ENCODE assay signal across 8 cellular contexts in the genomic region with DNA sequence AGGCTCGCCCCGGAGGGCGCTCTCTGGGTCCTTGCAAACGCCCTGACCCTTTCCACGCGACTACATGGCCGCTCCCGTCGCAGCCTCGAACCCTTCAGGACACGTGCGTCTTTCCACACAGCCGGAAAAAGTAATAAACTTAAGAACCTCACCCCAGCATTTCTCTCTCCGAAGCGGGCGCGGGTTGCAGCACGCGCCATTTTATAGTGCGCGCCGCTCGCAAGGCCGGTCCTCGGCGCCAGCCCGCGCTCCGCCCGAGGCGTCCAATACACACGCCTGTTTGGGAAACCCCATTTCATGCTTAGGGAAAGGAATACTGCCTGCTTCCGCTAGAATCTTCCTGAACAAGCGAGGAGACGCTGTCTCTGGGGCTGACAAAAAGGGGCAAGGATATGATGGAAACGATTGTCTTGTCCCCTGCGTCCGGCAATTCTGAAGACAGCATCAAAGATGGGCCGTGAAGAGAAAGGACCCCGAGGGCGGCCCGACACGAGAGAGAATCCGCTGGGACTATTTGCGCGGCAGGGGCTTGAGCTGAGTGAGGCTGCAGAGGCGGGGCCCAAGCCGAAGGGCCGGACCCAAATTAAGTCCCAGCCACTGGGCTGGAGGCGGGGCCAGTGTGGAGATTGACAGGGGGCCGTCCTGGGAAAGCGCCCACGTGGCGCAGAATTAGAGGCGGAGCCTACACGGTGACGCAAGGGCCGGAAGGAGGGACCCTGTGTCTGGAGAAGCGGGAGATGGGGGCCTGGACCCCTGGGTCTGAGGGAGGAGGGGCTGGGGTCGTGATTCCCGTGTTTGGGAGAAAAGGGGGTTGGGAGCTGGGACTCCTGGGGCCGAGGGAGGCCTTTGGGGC. TPM values are rescaled to one million over a fixed set of nuclear protein-coding genes. Genes with fewer than 3 reads are reported as not detected.
DNase-seq lines count a peak whose midpoint lies in the region; ATAC-seq and TF ChIP-seq lines count a peak whose summit lies in the region.

No MANE protein-coding gene starts in this region.

- no peaks in the 10 kb centered on the region for H3K9me3 ChIP-seq in mucosa of descending colon

- DNase-seq in DMS153 (lab: John Stamatoyannopoulos, UW), result peak; percentile 97
- peak; percentile 87 for DNase-seq in OCI-M2 (lab: John Stamatoyannopoulos, UW; ENCODE audit: unreplicated experiment)
- DNase-seq in activated T-cell treated with anti-CD3 and anti-CD28 coated beads, Interleukin-2, amount 50 U/mL, for 1 hour, result peak; percentile 97
- DNase-seq in epithelial cell of prostate (ENCODE audit: low read depth, low spot score), result peak; percentile 93
- DNase-seq in mucosa of descending colon, result peak; percentile 98 to 99 (median 99)
- DNase-seq in stimulated activated CD8-positive, alpha-beta memory T cell treated with anti-CD3 and anti-CD28 coated beads, Interleukin-4, amount 100 ng/mL, for 1 hour (ENCODE audit: low read depth in 2 of 2, low spot score in 1 of 2), result peak; percentile 90 to 94

- TF ChIP-seq CTCF in mucosa of descending colon (IDR thresholded peaks at IDR 0.05), result no peak

- H3K36me3 ChIP-seq in mucosa of descending colon (ENCODE audit: low read depth), result no peaks in the 10 kb centered on the region

- peak overlapping the region; percentile 94 for H3K27ac ChIP-seq in epithelial cell of prostate

- no peak for TF ChIP-seq RAD21 in Ishikawa (IDR thresholded peaks at IDR 0.05; ENCODE audit: low read depth)

- H3K4me1 ChIP-seq in mucosa of descending colon (ENCODE audit: low read depth), result peaks cover 14% of the 10 kb centered on the region

- H3K4me3 ChIP-seq in mucosa of descending colon, result peak overlapping the region; percentile 88

- no peak; the same call in 1 of the 2 replicates for TF ChIP-seq EP300 in Ishikawa (IDR thresholded peaks at IDR 0.05; ENCODE audit: borderline replicate concordance)

- intact Hi-C loops in mucosa of descending colon (cut with DNase I, micrococcal nuclease), result no loop called here

- peak; percentile 86 for ATAC-seq in GM21619 (IDR thresholded peaks at IDR 0.05; ENCODE audit: unreplicated experiment)
- peak; percentile 98 for ATAC-seq in mucosa of descending colon

TF ChIP-seq in Ishikawa, 13 proteins besides CTCF, POLR2A, EP300 and RAD21:
- TF ChIP-seq YY1 (IDR thresholded peaks at IDR 0.05; ENCODE audit: low read depth), result no peak; the same call in none of the 2 replicates
- TF ChIP-seq, protein P1, sequence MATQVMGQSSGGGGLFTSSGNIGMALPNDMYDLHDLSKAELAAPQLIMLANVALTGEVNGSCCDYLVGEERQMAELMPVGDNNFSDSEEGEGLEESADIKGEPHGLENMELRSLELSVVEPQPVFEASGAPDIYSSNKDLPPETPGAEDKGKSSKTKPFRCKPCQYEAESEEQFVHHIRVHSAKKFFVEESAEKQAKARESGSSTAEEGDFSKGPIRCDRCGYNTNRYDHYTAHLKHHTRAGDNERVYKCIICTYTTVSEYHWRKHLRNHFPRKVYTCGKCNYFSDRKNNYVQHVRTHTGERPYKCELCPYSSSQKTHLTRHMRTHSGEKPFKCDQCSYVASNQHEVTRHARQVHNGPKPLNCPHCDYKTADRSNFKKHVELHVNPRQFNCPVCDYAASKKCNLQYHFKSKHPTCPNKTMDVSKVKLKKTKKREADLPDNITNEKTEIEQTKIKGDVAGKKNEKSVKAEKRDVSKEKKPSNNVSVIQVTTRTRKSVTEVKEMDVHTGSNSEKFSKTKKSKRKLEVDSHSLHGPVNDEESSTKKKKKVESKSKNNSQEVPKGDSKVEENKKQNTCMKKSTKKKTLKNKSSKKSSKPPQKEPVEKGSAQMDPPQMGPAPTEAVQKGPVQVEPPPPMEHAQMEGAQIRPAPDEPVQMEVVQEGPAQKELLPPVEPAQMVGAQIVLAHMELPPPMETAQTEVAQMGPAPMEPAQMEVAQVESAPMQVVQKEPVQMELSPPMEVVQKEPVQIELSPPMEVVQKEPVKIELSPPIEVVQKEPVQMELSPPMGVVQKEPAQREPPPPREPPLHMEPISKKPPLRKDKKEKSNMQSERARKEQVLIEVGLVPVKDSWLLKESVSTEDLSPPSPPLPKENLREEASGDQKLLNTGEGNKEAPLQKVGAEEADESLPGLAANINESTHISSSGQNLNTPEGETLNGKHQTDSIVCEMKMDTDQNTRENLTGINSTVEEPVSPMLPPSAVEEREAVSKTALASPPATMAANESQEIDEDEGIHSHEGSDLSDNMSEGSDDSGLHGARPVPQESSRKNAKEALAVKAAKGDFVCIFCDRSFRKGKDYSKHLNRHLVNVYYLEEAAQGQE (IDR thresholded peaks at IDR 0.05; ENCODE audit: low read depth), result no peak
- no peak for TF ChIP-seq FOXM1 (IDR thresholded peaks at IDR 0.05; ENCODE audit: borderline replicate concordance, low read depth)
- TF ChIP-seq, protein P2, sequence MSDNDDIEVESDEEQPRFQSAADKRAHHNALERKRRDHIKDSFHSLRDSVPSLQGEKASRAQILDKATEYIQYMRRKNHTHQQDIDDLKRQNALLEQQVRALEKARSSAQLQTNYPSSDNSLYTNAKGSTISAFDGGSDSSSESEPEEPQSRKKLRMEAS (IDR thresholded peaks at IDR 0.05), result peak; percentile 96
- no peak; the same call in 1 of the 2 replicates for TF ChIP-seq EGR1 (IDR thresholded peaks at IDR 0.05)
- TF ChIP-seq NFIC (IDR thresholded peaks at IDR 0.05), result 0 out of 2 replicates have a peak, but pooled peaks have one; percentile 14
- TF ChIP-seq, protein P3, sequence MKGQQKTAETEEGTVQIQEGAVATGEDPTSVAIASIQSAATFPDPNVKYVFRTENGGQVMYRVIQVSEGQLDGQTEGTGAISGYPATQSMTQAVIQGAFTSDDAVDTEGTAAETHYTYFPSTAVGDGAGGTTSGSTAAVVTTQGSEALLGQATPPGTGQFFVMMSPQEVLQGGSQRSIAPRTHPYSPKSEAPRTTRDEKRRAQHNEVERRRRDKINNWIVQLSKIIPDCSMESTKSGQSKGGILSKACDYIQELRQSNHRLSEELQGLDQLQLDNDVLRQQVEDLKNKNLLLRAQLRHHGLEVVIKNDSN (IDR thresholded peaks at IDR 0.05), result peak; percentile 94
- peak; percentile 63 for TF ChIP-seq CEBPB (IDR thresholded peaks at IDR 0.05)
- TF ChIP-seq TAF1 (IDR thresholded peaks at IDR 0.05; ENCODE audit: low read depth), result peak; percentile 95
- peak; percentile 57 for TF ChIP-seq TCF12 (IDR thresholded peaks at IDR 0.05; ENCODE audit: low read depth)
- no peak for TF ChIP-seq TEAD4 (IDR thresholded peaks at IDR 0.05)
- TF ChIP-seq ZBTB7A (IDR thresholded peaks at IDR 0.05; ENCODE audit: low read depth), result no peak
- 0 out of 2 replicates have a peak, but pooled peaks have one; percentile 34 for TF ChIP-seq CREB1 (IDR thresholded peaks at IDR 0.05; ENCODE audit: low read depth)

RNA-seq across cellular contexts. Expression of a gene that starts 14.4 kb away (rescaled TPM):
- total RNA-seq in mucosa of descending colon, result not detected

RNA-seq across cellular contexts. Expression of a gene that starts 18.9 kb away (rescaled TPM):
- 100 to 1,000 TPM in 1 of 3 donors, 10 to 100 TPM in 2; 29.3 to 130 (median 80.6) TPM for total RNA-seq in mucosa of descending colon

RNA-seq across cellular contexts. Expression of a gene that starts 28.7 kb away (rescaled TPM):
- 1 to 10 TPM in 2 of 3 donors, under 1 TPM in 1; 0.92 to 3.3 (median 2.3) TPM for total RNA-seq in mucosa of descending colon

RNA-seq across cellular contexts. Expression of a gene that starts 34.4 kb away (rescaled TPM):
- total RNA-seq in mucosa of descending colon, result not detected

RNA-seq across cellular contexts. Expression of a gene that starts 50.1 kb away (rescaled TPM):
- 1 to 10 TPM; 3.7 to 9.0 (median 4.8) TPM for total RNA-seq in mucosa of descending colon

Comparison
In these comparisons a context has a peak if more than half of its experiments do, and no peak if none do; other contexts are left out.
1. Peak in every context shown above with its lines: DNase-seq, ATAC-seq, H3K4me3 ChIP-seq and H3K27ac ChIP-seq.